Comparison of ENCODE assay signal across 29 cellular contexts in genomic region chrX:20477219-20477618, GRCh38.
"Had no signal": no experiment of that assay in that cellular context is flagged by ENCODE, and none has a peak within 500 bp of the region (broad histone marks: within the 10 kb centered on the region; RNA-seq: fewer than 3 reads in every experiment).

No MANE protein-coding gene starts in this region.

- H3K27me3 ChIP-seq: body of pancreas, brain microvascular endothelial cell had no signal

- H3K27ac ChIP-seq: adrenal gland, body of pancreas, brain microvascular endothelial cell, breast epithelium, VCaP had no signal

- H3K9me3 ChIP-seq: adrenal gland, body of pancreas, breast epithelium had no signal

- DNase-seq: activated B cell treated with CpG ODN at 0.5 μM for 24 hours; activated CD4-positive, alpha-beta memory T cell treated with anti-CD3 and anti-CD28 coated beads for 36 hours; activated CD4-positive, alpha-beta T cell treated with anti-CD3 and anti-CD28 coated beads for 4 hours; activated CD4-positive, alpha-beta T cell treated with anti-CD3 and anti-CD28 coated beads, Interleukin-2, amount 10 ng/mL, durations not matched to agents 24 days and 14 days; activated CD4-positive, alpha-beta T cell treated with anti-CD3 and anti-CD28 coated beads, Interleukin-2, amount 50 U/mL, for 1 hour; activated CD4-positive, alpha-beta T cell treated with anti-CD3 and anti-CD28 coated beads, Interleukin-2, amount 50 U/mL, for 4 hours; activated CD4-positive, CD25-positive, alpha-beta regulatory T cell treated with anti-CD3 and anti-CD28 coated beads, Interleukin-2, amount 50 U/mL, for 72 hours; activated CD8-positive, alpha-beta memory T cell treated with anti-CD3 and anti-CD28 coated beads, Interleukin-2, amount 50 U/mL, for 4 hours; activated CD8-positive, alpha-beta T cell treated with anti-CD3 and anti-CD28 coated beads for 36 hours; activated effector memory CD4-positive, alpha-beta T cell treated with anti-CD3 and anti-CD28 coated beads, Interleukin-2, amount 50 U/mL, for 16 hours; activated gamma-delta T cell treated with Interleukin-2 at 50 U/mL for 16 hours; activated naive CD4-positive, alpha-beta T cell; activated naive CD4-positive, alpha-beta T cell treated with anti-CD3 and anti-CD28 coated beads for 36 hours; activated naive CD4-positive, alpha-beta T cell treated with anti-CD3 and anti-CD28 coated beads, Interleukin-2, amount 50 U/mL, for 16 hours; activated naive CD8-positive, alpha-beta T cell treated with anti-CD3 and anti-CD28 coated beads for 36 hours; activated T-cell treated with anti-CD3 and anti-CD28 coated beads for 4 hours; activated T-cell treated with anti-CD3 and anti-CD28 coated beads, Interleukin-2, amount 50 U/mL, for 1 hour; activated T-cell treated with anti-CD3 and anti-CD28 coated beads, Interleukin-2, amount 50 U/mL, for 4 hours; activated T-cell treated with anti-CD3 and anti-CD28 coated beads, Interleukin-2, amount 50 U/mL, for 72 hours; adrenal gland; amniotic stem cell; aorta; body of pancreas; brain microvascular endothelial cell; T-helper 1 cell; T-helper 2 cell; T-helper 9 cell had no signal

- H3K36me3 ChIP-seq: adrenal gland, brain microvascular endothelial cell, breast epithelium had no signal

- H3K4me1 ChIP-seq: adrenal gland, body of pancreas, breast epithelium had no signal

- H3K4me3 ChIP-seq: adrenal gland, body of pancreas, breast epithelium had no signal
